Comparison of ENCODE assay signal across 24 cellular contexts in the genomic region with DNA sequence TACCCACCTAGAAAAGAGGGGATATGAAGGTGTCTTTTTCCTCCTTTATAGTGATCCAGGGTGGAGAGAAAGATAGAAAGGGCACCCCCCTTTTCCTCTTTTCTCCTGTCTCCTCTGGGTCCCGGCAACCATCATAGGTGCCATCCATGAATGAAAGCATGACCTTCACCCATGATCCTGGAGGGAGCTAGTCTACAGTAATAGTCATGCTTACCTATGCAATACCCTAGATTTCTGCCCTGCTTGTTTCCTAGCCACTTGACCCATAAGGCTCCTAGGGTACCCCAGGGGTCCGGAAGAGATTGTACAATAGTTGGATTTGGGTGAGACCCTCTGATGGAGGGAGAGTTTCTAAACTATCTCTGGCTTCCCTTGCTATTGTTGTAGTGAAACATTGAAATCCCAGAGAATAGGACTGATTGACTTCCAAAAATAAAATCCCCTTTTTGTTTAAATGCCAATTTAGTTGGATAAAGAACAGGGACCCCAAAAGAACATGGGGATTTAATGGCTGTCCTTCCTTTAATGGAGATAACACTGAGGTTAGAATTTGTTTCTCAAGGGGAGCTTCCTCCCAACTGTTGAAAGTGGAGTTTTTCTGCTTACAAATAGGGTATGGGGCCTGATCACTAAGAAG.
A peak's percentile ranks its signal among the peaks of the same experiment; 100 is the strongest.
DNase-seq lines count a peak whose midpoint lies in the region; ATAC-seq and TF ChIP-seq lines count a peak whose summit lies in the region.
"Had no signal": no experiment of that assay in that cellular context is flagged by ENCODE, and none has a peak within 500 bp of the region (broad histone marks: within the 10 kb centered on the region; RNA-seq: fewer than 3 reads in every experiment).

No MANE protein-coding gene starts in this region.

- ATAC-seq in HG02973 (IDR thresholded peaks at IDR 0.05; ENCODE audit: unreplicated experiment): no peak
- no peak for ATAC-seq in CD4-positive, alpha-beta T cell (ENCODE audit: poor library complexity)
- ATAC-seq: activated naive CD8-positive, alpha-beta T cell treated with anti-CD3 and anti-CD28 coated beads, Interleukin-2, amount 50 U/mL, for 24 hours; sciatic nerve had no signal

- peaks cover 16% of the 10 kb centered on the region for H3K9me3 Mint-ChIP-seq in CD4-positive, alpha-beta T cell

- H3K4me3 ChIP-seq in NT2/D1 (ENCODE audit: insufficient read length, low read depth) (no peak overlapping the region), epithelial cell of proximal tubule (ENCODE audit: low read depth, low read length) (no peak overlapping the region)

- intact Hi-C loops in CD4-positive, alpha-beta T cell (cut with DNase I, micrococcal nuclease): no loop called here

- H3K27me3 ChIP-seq in NT2/D1 (ENCODE audit: insufficient read depth, insufficient read length): no peaks in the 10 kb centered on the region
- H3K27me3 ChIP-seq in CD4-positive, alpha-beta T cell (ENCODE audit: control insufficient read depth, insufficient read depth, low read length): no peaks in the 10 kb centered on the region

- H3K4me1 Mint-ChIP-seq in CD4-positive, alpha-beta T cell (ENCODE audit: low read depth): no peaks in the 10 kb centered on the region
- H3K4me1 Mint-ChIP-seq: activated CD4-positive, alpha-beta T cell treated with anti-CD3 and anti-CD28 coated beads, Interleukin-2, amount 10 ng/mL, durations not matched to agents 24 days and 14 days; activated naive CD8-positive, alpha-beta T cell treated with anti-CD3 and anti-CD28 coated beads, Interleukin-2, amount 50 U/mL, for 24 hours; CD4-positive, CD25-positive, alpha-beta regulatory T cell; immature natural killer cell; mesothelial cell of epicardium had no signal

- no peak overlapping the region for H3K27ac ChIP-seq in CD4-positive, alpha-beta T cell (ENCODE audit: low read depth, low read length)
- H3K27ac ChIP-seq: HL-60 had no signal

- no peaks in the 10 kb centered on the region for H3K4me1 ChIP-seq in NT2/D1 (ENCODE audit: insufficient read depth, insufficient read length)

- no peaks in the 10 kb centered on the region for H3K36me3 ChIP-seq in NT2/D1 (ENCODE audit: insufficient read depth, insufficient read length, low read length)

- POLR2A ChIA-PET in CD4-positive, alpha-beta T cell (lab: Charles Lee): no interaction called here

- no peaks in the 10 kb centered on the region for H3K36me3 Mint-ChIP-seq in CD4-positive, alpha-beta T cell (ENCODE audit: low read depth)
- H3K36me3 Mint-ChIP-seq: CD4-positive, CD25-positive, alpha-beta regulatory T cell; immature natural killer cell had no signal

- CTCF ChIA-PET in CD4-positive, alpha-beta T cell (lab: Charles Lee): no interaction called here

- no peaks in the 10 kb centered on the region for H3K27me3 Mint-ChIP-seq in CD4-positive, alpha-beta T cell
- H3K27me3 Mint-ChIP-seq: activated CD4-positive, alpha-beta T cell treated with anti-CD3 and anti-CD28 coated beads, Interleukin-2, amount 10 ng/mL, durations not matched to agents 24 days and 14 days; activated naive CD8-positive, alpha-beta T cell treated with anti-CD3 and anti-CD28 coated beads, Interleukin-2, amount 50 U/mL, for 24 hours; activated T-cell treated with anti-CD3 and anti-CD28 coated beads, Interleukin-2, amount 50 U/mL, for 24 hours; CD4-positive, CD25-positive, alpha-beta regulatory T cell; type B pancreatic cell had no signal

- no peak overlapping the region for H3K9ac ChIP-seq in NT2/D1 (ENCODE audit: insufficient read length, low read depth)

- H3K27ac Mint-ChIP-seq in CD4-positive, alpha-beta T cell: no peak overlapping the region
- H3K27ac Mint-ChIP-seq: activated CD4-positive, alpha-beta T cell treated with anti-CD3 and anti-CD28 coated beads, Interleukin-2, amount 10 ng/mL, durations not matched to agents 24 days and 14 days; activated naive CD8-positive, alpha-beta T cell treated with anti-CD3 and anti-CD28 coated beads, Interleukin-2, amount 50 U/mL, for 24 hours; activated T-cell treated with anti-CD3 and anti-CD28 coated beads, Interleukin-2, amount 50 U/mL, for 24 hours; CD4-positive, CD25-positive, alpha-beta regulatory T cell; immature natural killer cell; mesothelial cell of epicardium; type B pancreatic cell had no signal

- no peak for TF ChIP-seq CTCF in epithelial cell of proximal tubule (conservative IDR thresholded peaks at IDR 0.05; ENCODE audit: low read depth, low read length)
- no peak for TF ChIP-seq CTCF in CD4-positive, alpha-beta T cell (IDR thresholded peaks at IDR 0.05)

- no peak overlapping the region for H3K4me3 Mint-ChIP-seq in CD4-positive, alpha-beta T cell
- H3K4me3 Mint-ChIP-seq: activated CD4-positive, alpha-beta T cell treated with anti-CD3 and anti-CD28 coated beads, Interleukin-2, amount 10 ng/mL, durations not matched to agents 24 days and 14 days; activated naive CD8-positive, alpha-beta T cell treated with anti-CD3 and anti-CD28 coated beads, Interleukin-2, amount 50 U/mL, for 24 hours; activated T-cell treated with anti-CD3 and anti-CD28 coated beads, Interleukin-2, amount 50 U/mL, for 24 hours; CD4-positive, CD25-positive, alpha-beta regulatory T cell; immature natural killer cell; mesothelial cell of epicardium; type B pancreatic cell had no signal

- peaks cover 36% of the 10 kb centered on the region for H3K9me3 ChIP-seq in NT2/D1 (ENCODE audit: insufficient read depth, low read length)
- peaks cover 25% of the 10 kb centered on the region for H3K9me3 ChIP-seq in CD4-positive, alpha-beta T cell (ENCODE audit: control insufficient read depth, low read length)

- peak; percentile 67 for DNase-seq in DMS53 (lab: John Stamatoyannopoulos, UW)
- DNase-seq in DMS53 treated with DMSO at 0.1 percent for 48 hours (lab: John Stamatoyannopoulos, UW; ENCODE audit: unreplicated experiment): no peak
- peak; percentile 15 for DNase-seq in NT2/D1 (ENCODE audit: low read depth, low spot score)
- peak; percentile 3 for DNase-seq in epithelial cell of proximal tubule (ENCODE audit: low read depth)
- peak; percentile 22 for DNase-seq in myocyte (ENCODE audit: low read depth)
- DNase-seq in CD4-positive, alpha-beta T cell: no peak
- no peak for DNase-seq in T-helper 2 cell
- DNase-seq: 8988T; activated CD4-positive, alpha-beta T cell treated with anti-CD3 and anti-CD28 coated beads, Interleukin-2, amount 10 ng/mL, durations not matched to agents 24 days and 14 days; activated naive CD8-positive, alpha-beta T cell treated with anti-CD3 and anti-CD28 coated beads, Interleukin-2, amount 50 U/mL, for 24 hours; activated T-cell treated with anti-CD3 and anti-CD28 coated beads, Interleukin-2, amount 50 U/mL, for 24 hours; CD4-positive, CD25-positive, alpha-beta regulatory T cell; foreskin melanocyte; immature natural killer cell; MM.1S; NK-92 treated with Interleukin-12 subunit alpha and Interleukin-12 subunit beta, amount 100 ng/mL, for 24 hours; nucleus accumbens; stimulated activated CD4-positive, alpha-beta T cell treated with anti-CD3 and anti-CD28 coated beads, Interleukin-4, amount 100 ng/mL, for 24 hours; T-helper 9 cell had no signal

Comparison
In these comparisons a context has a peak if more than half of its experiments do, and no peak if none do; other contexts are left out.
1. DNase-seq: peak in DMS53 (single experiment), NT2/D1 (single experiment), epithelial cell of proximal tubule (single experiment) and myocyte (single experiment); none in DMS53 treated with DMSO at 0.1 percent for 48 hours (single experiment), CD4-positive, alpha-beta T cell (0 of 10) and T-helper 2 cell (0 of 5).